In genomic region chr15:65792130-65792987, GRCh38 we compare ENCODE assay signal across 8 cellular contexts. TPM values are rescaled to one million over a fixed set of nuclear protein-coding genes. Genes with fewer than 3 reads are reported as not detected.
A peak's percentile ranks its signal among the peaks of the same experiment; 100 is the strongest.
DNase-seq lines count a peak whose midpoint lies in the region; ATAC-seq and TF ChIP-seq lines count a peak whose summit lies in the region.

DENND4A (minus strand) TSS chr15:65792293; CDS start chr15:65756450, 35,843 bp downstream.

- CTCF ChIA-PET in AG04449 (lab: Yijun Ruan, JAX) = interaction anchor here (1.2 kb wide), 1 partner anchor 12 kb away, joined by 3 read pairs; no protein-coding TSS in a partner anchor
- CTCF ChIA-PET in WTC11 (lab: Charles Lee) = interaction anchor here (0.7 to 1.9 kb wide), 7 partner anchors 32 to 124 kb away, joined by 3 to 13 read pairs (median 3); no protein-coding TSS in a partner anchor

- POLR2A ChIA-PET in AG04449 (lab: Yijun Ruan, JAX) = interaction anchor here (0.7 to 1.4 kb wide), 2 partner anchors 77 to 181 kb away, joined by 4 read pairs; partner anchors contain the start of genes INTS14 and RAB11A
- POLR2A ChIA-PET in WTC11 (lab: Charles Lee) = interaction anchor here (0.6 to 2.6 kb wide), 3 partner anchors 40 to 571 kb away, joined by 3 to 11 read pairs (median 6); partner anchors contain the start of gene RAB11A

- DNase-seq in AG04449 (ENCODE audit: low read depth, low spot score) (peak; percentile 73), NCI-H2227 treated with DMSO at 0.1 percent for 48 hours (lab: John Stamatoyannopoulos, UW) (peak; percentile 92), WTC11 (ENCODE audit: low spot score) (peak; percentile 97), cardiac fibroblast (ENCODE audit: low read depth in 2 of 2) (peak; percentile 98 to 99), iPS-NIHi7 (ENCODE audit: extremely low spot score) (peak; percentile 95), smooth muscle cell of the brain vasculature (ENCODE audit: low read depth, low spot score) (peak; percentile 96)

- no peaks in the 10 kb centered on the region for H3K27me3 Mint-ChIP-seq in WTC11 (ENCODE audit: low read depth)

- H3K4me1 Mint-ChIP-seq in WTC11 = peaks cover 31% of the 10 kb centered on the region

- H3K4me3 ChIP-seq in AG04449 (ENCODE audit: low read depth, low read length) = peak within 1 kb of the TSS; percentile 92
- H3K4me3 ChIP-seq in cardiac fibroblast (replicated peaks in 1 of 2; ENCODE audit: low read depth in 2 of 2, low read length in 2 of 2) = peak within 1 kb of the TSS; percentile 82 to 83

- TF ChIP-seq CTCF in AG04449 (IDR thresholded peaks at IDR 0.05; ENCODE audit: insufficient read depth, low read length, missing control alignments) = no peak
- no peak for TF ChIP-seq CTCF in WTC11 (IDR thresholded peaks at IDR 0.05)
- TF ChIP-seq CTCF in cardiac fibroblast (IDR thresholded peaks at IDR 0.05; ENCODE audit: low read depth, low read length) = no peak

- H3K27ac Mint-ChIP-seq in WTC11 = peak within 1 kb of the TSS; percentile 98

- H3K9me3 Mint-ChIP-seq in WTC11 = no peaks in the 10 kb centered on the region

- ATAC-seq in GM18907 (IDR thresholded peaks at IDR 0.05; ENCODE audit: unreplicated experiment) (peak; percentile 85), HG03159 (IDR thresholded peaks at IDR 0.05; ENCODE audit: unreplicated experiment) (peak; percentile 78), WTC11 (peak; percentile 96)

- H3K4me3 Mint-ChIP-seq in WTC11 = peak within 1 kb of the TSS; percentile 88

- H3K36me3 Mint-ChIP-seq in WTC11 = no peaks in the 10 kb centered on the region

TF ChIP-seq in WTC11, 78 proteins besides CTCF, POLR2A, EP300 and RAD21 (continues in another document):
- TF ChIP-seq, protein P1, sequence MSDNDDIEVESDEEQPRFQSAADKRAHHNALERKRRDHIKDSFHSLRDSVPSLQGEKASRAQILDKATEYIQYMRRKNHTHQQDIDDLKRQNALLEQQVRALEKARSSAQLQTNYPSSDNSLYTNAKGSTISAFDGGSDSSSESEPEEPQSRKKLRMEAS (CRISPR knock-in tag; IDR thresholded peaks at IDR 0.05) = peak; percentile 58
- TF ChIP-seq ZNF532 (CRISPR knock-in tag; IDR thresholded peaks at IDR 0.05; ENCODE audit: borderline replicate concordance) = no peak
- no peak for TF ChIP-seq ZNF512 (CRISPR knock-in tag; IDR thresholded peaks at IDR 0.05; ENCODE audit: borderline replicate concordance)
- TF ChIP-seq AR (CRISPR knock-in tag; IDR thresholded peaks at IDR 0.05) = no peak
- TF ChIP-seq EMX1 (CRISPR knock-in tag; IDR thresholded peaks at IDR 0.05) = no peak
- TF ChIP-seq, protein P2, sequence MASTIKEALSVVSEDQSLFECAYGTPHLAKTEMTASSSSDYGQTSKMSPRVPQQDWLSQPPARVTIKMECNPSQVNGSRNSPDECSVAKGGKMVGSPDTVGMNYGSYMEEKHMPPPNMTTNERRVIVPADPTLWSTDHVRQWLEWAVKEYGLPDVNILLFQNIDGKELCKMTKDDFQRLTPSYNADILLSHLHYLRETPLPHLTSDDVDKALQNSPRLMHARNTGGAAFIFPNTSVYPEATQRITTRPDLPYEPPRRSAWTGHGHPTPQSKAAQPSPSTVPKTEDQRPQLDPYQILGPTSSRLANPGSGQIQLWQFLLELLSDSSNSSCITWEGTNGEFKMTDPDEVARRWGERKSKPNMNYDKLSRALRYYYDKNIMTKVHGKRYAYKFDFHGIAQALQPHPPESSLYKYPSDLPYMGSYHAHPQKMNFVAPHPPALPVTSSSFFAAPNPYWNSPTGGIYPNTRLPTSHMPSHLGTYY (CRISPR knock-in tag; IDR thresholded peaks at IDR 0.05) = no peak
- peak; percentile 89 for TF ChIP-seq ZNF232 (CRISPR knock-in tag; IDR thresholded peaks at IDR 0.05)
- no peak for TF ChIP-seq PRDM15 (CRISPR knock-in tag; IDR thresholded peaks at IDR 0.05)
- TF ChIP-seq ZNF263 (CRISPR knock-in tag; IDR thresholded peaks at IDR 0.05; ENCODE audit: low read depth) = peak; percentile 83
- peak; percentile 74 for TF ChIP-seq GABPB1 (CRISPR knock-in tag; IDR thresholded peaks at IDR 0.05)
- no peak for TF ChIP-seq NFE2L1 (CRISPR knock-in tag; IDR thresholded peaks at IDR 0.05)

RNA-seq across cellular contexts. Expression of gene DENND4A, which starts in this region (rescaled TPM):
- total RNA-seq in WTC11 (2021) = 4.9 to 5.7 TPM (median 5.5 TPM) in 3 replicates

Comparison
In these comparisons a context has a peak if more than half of its experiments do, and no peak if none do; other contexts are left out.
1. Peak in every context shown above with its lines: DNase-seq, ATAC-seq and H3K4me3 ChIP-seq.